ENCODE assay signal across 25 cellular contexts in the genomic region with DNA sequence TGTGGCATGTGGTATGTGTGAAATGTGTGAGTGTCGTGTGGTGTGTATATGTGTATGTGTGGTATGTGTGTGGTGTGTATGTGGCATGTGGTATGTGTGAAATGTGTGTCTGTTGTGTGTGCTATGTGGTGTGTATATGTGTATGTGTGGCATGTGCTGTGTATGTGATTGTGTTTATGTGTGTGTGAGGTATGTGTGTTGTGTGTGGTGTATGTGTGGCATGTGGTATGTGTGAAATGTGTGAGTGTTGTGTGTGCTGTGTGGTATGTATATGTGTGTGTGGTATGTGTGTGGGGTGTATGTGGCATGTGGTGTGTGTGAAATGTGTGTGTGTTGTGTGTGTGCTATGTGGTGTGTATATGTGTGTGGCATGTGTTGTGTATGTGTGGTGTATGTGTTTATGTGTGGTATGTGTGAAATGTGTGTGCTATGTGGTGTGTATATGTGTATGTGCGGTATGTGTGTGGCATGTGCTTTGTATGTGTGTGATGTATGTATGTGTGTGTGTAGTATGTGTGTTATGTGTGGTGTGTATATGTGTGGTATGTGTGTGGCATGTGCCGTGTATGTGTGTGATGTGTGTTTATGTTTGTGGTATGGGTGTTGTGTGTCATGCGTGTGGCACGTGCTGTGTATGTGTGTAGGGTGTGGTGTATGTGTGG. TPM values are rescaled to one million over a fixed set of nuclear protein-coding genes. Genes with fewer than 3 reads are reported as not detected.
A peak's percentile ranks its signal among the peaks of the same experiment; 100 is the strongest.
DNase-seq lines count a peak whose midpoint lies in the region; ATAC-seq, FAIRE-seq and TF ChIP-seq lines count a peak whose summit lies in the region.
"Had no signal": no experiment of that assay in that cellular context is flagged by ENCODE, and none has a peak within 500 bp of the region (broad histone marks: within the 10 kb centered on the region; RNA-seq: fewer than 3 reads in every experiment).

No MANE protein-coding gene starts in this region.

- no peaks in the 10 kb centered on the region for H3K36me3 Mint-ChIP-seq in astrocyte (ENCODE audit: low read depth, unreplicated experiment)
- H3K36me3 Mint-ChIP-seq: CD4-positive, CD25-positive, alpha-beta regulatory T cell had no signal

- WGBS in A549 (ENCODE audit: missing lambda C conversion rate): 76% methylated on average over 5 of the region's 5 CpGs
- 93% methylated on average over 5 of the region's 5 CpGs for WGBS in liver
- WGBS in heart left ventricle, 4 donors: 88 to 94% (median 91%) methylated on average over 5 of the region's 5 CpGs

- no peak overlapping the region for H3K27ac ChIP-seq in A549
- no peak overlapping the region for H3K27ac ChIP-seq in HEK293 (ENCODE audit: extremely low read depth, low read depth, low read length)
- H3K27ac ChIP-seq in astrocyte (ENCODE audit: low read depth, low read length): no peak overlapping the region
- H3K27ac ChIP-seq in liver (ENCODE audit: low read depth in 1 of 2, low read length in 2 of 2): no peak overlapping the region
- H3K27ac ChIP-seq in heart left ventricle: no peak overlapping the region
- H3K27ac ChIP-seq: Peyer's patch had no signal

- no peaks in the 10 kb centered on the region for H3K79me2 ChIP-seq in astrocyte (ENCODE audit: insufficient read depth, low read length)

- H3K4me2 ChIP-seq in A549: no peak overlapping the region
- no peak overlapping the region for H3K4me2 ChIP-seq in astrocyte (ENCODE audit: low read length)
- H3K4me2 ChIP-seq: GM23338 had no signal

- H3K27ac Mint-ChIP-seq in astrocyte (ENCODE audit: unreplicated experiment): no peak overlapping the region
- H3K27ac Mint-ChIP-seq: CD4-positive, CD25-positive, alpha-beta regulatory T cell; GM23338; IgD-negative memory B cell had no signal

- H2AFZ ChIP-seq in astrocyte (ENCODE audit: low read depth, low read length): no peak overlapping the region
- H2AFZ ChIP-seq: GM23338 had no signal

- TF ChIP-seq CTCF in A549 (IDR thresholded peaks at IDR 0.05): no peak
- no peak; the same call in 1 of the 2 replicates for TF ChIP-seq CTCF in HEK293 (tag by site-specific recombination; IDR thresholded peaks at IDR 0.05)
- TF ChIP-seq CTCF in astrocyte (IDR thresholded peaks at IDR 0.05; ENCODE audit: insufficient read depth, low read depth, low read length): no peak
- TF ChIP-seq CTCF in liver (IDR thresholded peaks at IDR 0.05; ENCODE audit: low read depth, low read length, missing input control): no peak
- no peak for TF ChIP-seq CTCF in heart left ventricle (IDR thresholded peaks at IDR 0.05)

- CTCF ChIA-PET in A549 (lab: Yijun Ruan, JAX) (no interaction called here), HEK293 (lab: Yijun Ruan, JAX) (no interaction called here)

- H3K9ac ChIP-seq in astrocyte (ENCODE audit: low read length) (no peak overlapping the region), liver (ENCODE audit: low read depth in 1 of 2, low read length in 2 of 2) (peak overlapping the region in 1 of 2 donors; percentile 13)

- no peaks in the 10 kb centered on the region for H3K9me3 Mint-ChIP-seq in astrocyte (ENCODE audit: unreplicated experiment)
- H3K9me3 Mint-ChIP-seq: CD4-positive, CD25-positive, alpha-beta regulatory T cell; GM23338; IgD-negative memory B cell had no signal

- TF ChIP-seq POLR2A in A549 (IDR thresholded peaks at IDR 0.05; ENCODE audit: low read length) (no peak), heart left ventricle (IDR thresholded peaks at IDR 0.05) (no peak)

- FAIRE-seq in A549 (lab: Jason Lieb, UNC) (peak; percentile 28), astrocyte (lab: Jason Lieb, UNC) (peak; percentile 39)
- FAIRE-seq: D721Med had no signal

- TF ChIP-seq RAD21 in A549 (conservative IDR thresholded peaks at IDR 0.05 in 1 of 2, IDR thresholded peaks at IDR 0.05 in 1 of 2): no peak
- TF ChIP-seq RAD21 in liver (IDR thresholded peaks at IDR 0.05): no peak

- no peaks in the 10 kb centered on the region for H3K36me3 ChIP-seq in HEK293 (ENCODE audit: control insufficient read depth in 2 of 2, insufficient read depth in 1 of 2, low read length in 2 of 2)
- no peaks in the 10 kb centered on the region for H3K36me3 ChIP-seq in astrocyte (ENCODE audit: insufficient read depth, low read length)
- H3K36me3 ChIP-seq in liver (ENCODE audit: control insufficient read depth in 4 of 4, insufficient read depth in 3 of 4, low read depth in 1 of 4, low read length in 3 of 4): no peaks in the 10 kb centered on the region
- H3K36me3 ChIP-seq in heart left ventricle: no peaks in the 10 kb centered on the region
- H3K36me3 ChIP-seq: Peyer's patch had no signal

- H3K4me1 Mint-ChIP-seq in astrocyte (ENCODE audit: low read depth, unreplicated experiment): peaks cover 14% of the 10 kb centered on the region

- TF ChIP-seq EP300 in A549 (IDR thresholded peaks at IDR 0.05): no peak

- ATAC-seq in A549: no peak
- ATAC-seq in HG03442 (IDR thresholded peaks at IDR 0.05; ENCODE audit: unreplicated experiment): no peak
- ATAC-seq in heart left ventricle: no peak
- ATAC-seq in HG02588 (IDR thresholded peaks at IDR 0.05; ENCODE audit: unreplicated experiment): no peak
- ATAC-seq: GM23338 had no signal

- H3K4me3 ChIP-seq in A549 (no peak overlapping the region), HEK293 (ENCODE audit: low read depth, low read length) (no peak overlapping the region), astrocyte (ENCODE audit: insufficient read depth, low read depth, low read length) (no peak overlapping the region), liver (ENCODE audit: low read depth in 1 of 3, low read length in 3 of 3) (no peak overlapping the region), heart left ventricle (no peak overlapping the region)
- H3K4me3 ChIP-seq: GM23338, Peyer's patch had no signal

- POLR2A ChIA-PET in A549 (lab: Yijun Ruan, JAX) (no interaction called here), HEK293 (lab: Yijun Ruan, JAX) (no interaction called here)

- peaks cover 25% of the 10 kb centered on the region for H3K4me1 ChIP-seq in A549
- H3K4me1 ChIP-seq in HEK293 (ENCODE audit: control insufficient read depth, insufficient read depth, low read length): peaks cover 3% of the 10 kb centered on the region; the same call in 1 of the 2 replicates
- H3K4me1 ChIP-seq in astrocyte (ENCODE audit: insufficient read depth, low read length): peaks cover 11% of the 10 kb centered on the region
- peaks cover 1 to 39% (median 19%) of the 10 kb centered on the region in 4 donors for H3K4me1 ChIP-seq in liver (ENCODE audit: control insufficient read depth in 4 of 4, insufficient read depth in 4 of 4, low read length in 3 of 4)
- peaks cover 0 to 7% (median 5%) of the 10 kb centered on the region in 12 donors for H3K4me1 ChIP-seq in heart left ventricle
- H3K4me1 ChIP-seq: Peyer's patch had no signal

- intact Hi-C loops in heart left ventricle (cut with DNase I): no loop called here

- H3K9me3 ChIP-seq in A549: no peaks in the 10 kb centered on the region
- no peaks in the 10 kb centered on the region for H3K9me3 ChIP-seq in HEK293 (ENCODE audit: control insufficient read depth, insufficient read depth, low read depth, low read length)
- no peaks in the 10 kb centered on the region for H3K9me3 ChIP-seq in astrocyte (ENCODE audit: insufficient read depth, low read depth, low read length)
- no peaks in the 10 kb centered on the region for H3K9me3 ChIP-seq in liver (ENCODE audit: control insufficient read depth in 4 of 4, low read length in 3 of 4)
- no peaks in the 10 kb centered on the region for H3K9me3 ChIP-seq in heart left ventricle
- H3K9me3 ChIP-seq: Peyer's patch had no signal

- H3K27me3 Mint-ChIP-seq in astrocyte (ENCODE audit: low read depth, unreplicated experiment): peaks cover 19% of the 10 kb centered on the region

- peaks cover 12% of the 10 kb centered on the region for H3K27me3 ChIP-seq in astrocyte (ENCODE audit: insufficient read depth, low read length)
- no peaks in the 10 kb centered on the region for H3K27me3 ChIP-seq in liver (ENCODE audit: control insufficient read depth in 4 of 4, insufficient read depth in 4 of 4, low read length in 3 of 4)
- no peaks in the 10 kb centered on the region for H3K27me3 ChIP-seq in heart left ventricle
- H3K27me3 ChIP-seq: Peyer's patch had no signal

- no peak overlapping the region for H3K4me3 Mint-ChIP-seq in astrocyte (ENCODE audit: unreplicated experiment)
- H3K4me3 Mint-ChIP-seq: CD4-positive, CD25-positive, alpha-beta regulatory T cell; GM23338; IgD-negative memory B cell had no signal

- H4K20me1 ChIP-seq in astrocyte (ENCODE audit: insufficient read depth, low read length): no peaks in the 10 kb centered on the region

- DNase-seq in A549 (ENCODE audit: low read depth in 1 of 2, low spot score in 1 of 2) (no peak), astrocyte (ENCODE audit: low read depth) (no peak), heart left ventricle (no peak)
- DNase-seq in activated CD4-positive, alpha-beta T cell treated with anti-CD3 and anti-CD28 coated beads for 1 hour: no peak
- DNase-seq: 8988T; CD4-positive, CD25-positive, alpha-beta regulatory T cell; HCEC 1CT; NCI-H1048; NCI-H1417 treated with DMSO at 0.1 percent for 48 hours; NCI-H187; NCI-H2081 treated with DMSO at 0.1 percent for 48 hours; NCI-H2171; NCI-H226; NCI-H510A; NCI-H69; OCI-M1; Peyer's patch; SHP77 treated with DMSO at 0.1 percent for 48 hours had no signal

TF ChIP-seq in A549, 52 proteins besides CTCF, POLR2A, EP300 and RAD21 (continues in another document):
- no peak for TF ChIP-seq ZSCAN20 (CRISPR knock-in tag; IDR thresholded peaks at IDR 0.05)

RNA-seq across cellular contexts. Expression of a gene that starts 9.6 kb away (rescaled TPM):
- polyA plus RNA-seq in A549 (2011; rRNA removed) (3.8 and 5.5 TPM in 2 replicates), A549 (2017; fragmentation: RNase III; extraction: RNeasy Plus Mini Kit Qiagen cat#74134 plus additional on column Dnase treatment) (6.1 to 7.3 TPM (median 6.5 TPM) in 3 replicates), liver (1 to 10 TPM; 6.3 to 8.9 TPM), heart left ventricle (10 to 100 TPM in 1 of 2 donors, 1 to 10 TPM in 1; 6.4 to 10.5 TPM)
- polyA plus RNA-seq in A549 (2012; cell fraction: cytosol; rRNA removed): 3.8 and 5.3 TPM in 2 replicates
- polyA plus RNA-seq in A549 (2012; cell fraction: nucleus; rRNA removed): 10.8 and 15.5 TPM in 2 replicates
- 7.2 and 8.0 TPM in 2 replicates for polyA minus RNA-seq in A549 (2011; rRNA and poly(A)+ RNA removed)
- total RNA-seq in astrocyte (19.0 and 19.2 TPM in 2 replicates), liver (10 to 100 TPM in 1 of 2 donors, 1 to 10 TPM in 1; 7.1 to 21.7 TPM), heart left ventricle (10 to 100 TPM in 6 of 9 donors, 1 to 10 TPM in 3; 9.2 to 18.4 (median 16.4) TPM)
